Comparison of ENCODE assay signal across 8 cellular contexts in genomic region chr4:138182838-138183426, GRCh38. TPM values are rescaled to one million over a fixed set of nuclear protein-coding genes. Genes with fewer than 3 reads are reported as not detected.
DNase-seq lines count a peak whose midpoint lies in the region; ATAC-seq and TF ChIP-seq lines count a peak whose summit lies in the region.

No MANE protein-coding gene starts in this region.

- intact Hi-C loops in left lung (cut with DNase I), result loop anchor here in 1 of 2 donors (10.0 kb wide), 1 partner anchor 138 kb away; no protein-coding TSS in a partner anchor
- intact Hi-C loops in lower leg skin (cut with DNase I; ENCODE audit: low total_unique reads), result no loop called here

- H3K4me3 Mint-ChIP-seq in stimulated activated naive CD8-positive, alpha-beta T cell treated with anti-CD3 and anti-CD28 coated beads, Interleukin-15, amount 100 ng/mL, for 72 hours, result no peak overlapping the region

- WGBS in lower leg skin, 2 donors, result 43 to 45% methylated on average over 6 of the region's 6 CpGs

- H3K27me3 ChIP-seq in HAP-1 (ENCODE audit: low read depth), result no peaks in the 10 kb centered on the region
- no peaks in the 10 kb centered on the region for H3K27me3 ChIP-seq in left lung

- peak; percentile 15 for DNase-seq in GM04503 (ENCODE audit: low read depth)
- peak; percentile 29 to 38 for DNase-seq in HAP-1 (ENCODE audit: low spot score in 2 of 2)
- peak; percentile 54 for DNase-seq in NCI-H2227 treated with DMSO at 0.1 percent for 48 hours (lab: John Stamatoyannopoulos, UW)
- peak; percentile 87 to 88 for DNase-seq in cardiac fibroblast (ENCODE audit: low read depth in 2 of 2)
- DNase-seq in left lung, result no peak
- no peak for DNase-seq in stimulated activated naive CD8-positive, alpha-beta T cell treated with anti-CD3 and anti-CD28 coated beads, Interleukin-15, amount 100 ng/mL, for 72 hours
- DNase-seq in cerebellar nuclear complex (lab: John Stamatoyannopoulos, UW), result no peak
- DNase-seq in lower leg skin (ENCODE audit: low spot score in 2 of 2), result no peak

- H3K4me3 ChIP-seq in HAP-1 (no peak overlapping the region), cardiac fibroblast (replicated peaks in 1 of 2; ENCODE audit: low read depth in 2 of 2, low read length in 2 of 2) (no peak overlapping the region), left lung (no peak overlapping the region), lower leg skin (ENCODE audit: low read depth, poor library complexity, severe bottlenecking) (no peak overlapping the region)

- no peaks in the 10 kb centered on the region for H3K9me3 ChIP-seq in HAP-1
- no peaks in the 10 kb centered on the region for H3K9me3 ChIP-seq in left lung

- H3K4me1 ChIP-seq in HAP-1, result peaks cover 26% of the 10 kb centered on the region
- no peaks in the 10 kb centered on the region for H3K4me1 ChIP-seq in left lung

- ATAC-seq in left lung, result peak; percentile 83
- no peak for ATAC-seq in stimulated activated naive CD8-positive, alpha-beta T cell treated with anti-CD3 and anti-CD28 coated beads, Interleukin-15, amount 100 ng/mL, for 72 hours

- H3K27me3 Mint-ChIP-seq in stimulated activated naive CD8-positive, alpha-beta T cell treated with anti-CD3 and anti-CD28 coated beads, Interleukin-15, amount 100 ng/mL, for 72 hours, result no peaks in the 10 kb centered on the region

- no peak for TF ChIP-seq POLR2A in lower leg skin (IDR thresholded peaks at IDR 0.05)

- H3K27ac ChIP-seq in left lung, result no peak overlapping the region

- no peaks in the 10 kb centered on the region for H3K4me1 Mint-ChIP-seq in stimulated activated naive CD8-positive, alpha-beta T cell treated with anti-CD3 and anti-CD28 coated beads, Interleukin-15, amount 100 ng/mL, for 72 hours

- in situ Hi-C loops in HAP-1 (cut with MboI; ENCODE audit: low sequenced_read_pairs), result no loop called here

- H3K9me3 Mint-ChIP-seq in stimulated activated naive CD8-positive, alpha-beta T cell treated with anti-CD3 and anti-CD28 coated beads, Interleukin-15, amount 100 ng/mL, for 72 hours, result peaks cover 0 to 5% of the 10 kb centered on the region in 2 donors

- peak; percentile 55 for TF ChIP-seq CTCF in cardiac fibroblast (IDR thresholded peaks at IDR 0.05; ENCODE audit: low read depth, low read length)
- TF ChIP-seq CTCF in left lung (IDR thresholded peaks at IDR 0.05), result peak; percentile 31 to 53
- no peak for TF ChIP-seq CTCF in lower leg skin (IDR thresholded peaks at IDR 0.05)

- H3K36me3 ChIP-seq in HAP-1 (replicated peaks), result peaks cover 50% of the 10 kb centered on the region
- H3K36me3 ChIP-seq in left lung, result peaks cover 0 to 4% of the 10 kb centered on the region in 2 donors

- no peak overlapping the region for H3K27ac Mint-ChIP-seq in stimulated activated naive CD8-positive, alpha-beta T cell treated with anti-CD3 and anti-CD28 coated beads, Interleukin-15, amount 100 ng/mL, for 72 hours

RNA-seq across cellular contexts. Expression of gene SLC7A11, which starts 59.2 kb away (rescaled TPM):
- total RNA-seq in left lung (10 to 100 TPM in 1 of 2 donors, 1 to 10 TPM in 1; 1.8 to 13.2 TPM), lower leg skin (1 to 10 TPM in 1 of 4 donors, under 1 TPM in 3; 0.61 to 1.2 (median 0.73) TPM)

Comparison
In these comparisons a context has a peak if more than half of its experiments do, and no peak if none do; other contexts are left out.
1. DNase-seq: peak in GM04503 (single experiment), HAP-1 (2 of 2), NCI-H2227 treated with DMSO at 0.1 percent for 48 hours (single experiment) and cardiac fibroblast (2 of 2); none in left lung (0 of 2), stimulated activated naive CD8-positive, alpha-beta T cell treated with anti-CD3 and anti-CD28 coated beads, Interleukin-15, amount 100 ng/mL, for 72 hours (0 of 2), cerebellar nuclear complex (0 of 2) and lower leg skin (0 of 2).
2. CTCF ChIP-seq: peak in cardiac fibroblast (single experiment) and left lung (2 of 2); none in lower leg skin (0 of 3).